ENCODE assay signal across 9 cellular contexts in genomic region chr2:53740170-53740569, GRCh38. TPM values are rescaled to one million over a fixed set of nuclear protein-coding genes. Genes with fewer than 3 reads are reported as not detected.
A peak's percentile ranks its signal among the peaks of the same experiment; 100 is the strongest.
DNase-seq lines count a peak whose midpoint lies in the region; ATAC-seq and TF ChIP-seq lines count a peak whose summit lies in the region.
"Had no signal": no experiment of that assay in that cellular context is flagged by ENCODE, and none has a peak within 500 bp of the region (broad histone marks: within the 10 kb centered on the region; RNA-seq: fewer than 3 reads in every experiment).

No MANE protein-coding gene starts in this region.

- H3K27ac ChIP-seq in ascending aorta: no peak overlapping the region

- no peak for ATAC-seq in memory B cell (ENCODE audit: low read depth)
- ATAC-seq in GM19035 (IDR thresholded peaks at IDR 0.05; ENCODE audit: unreplicated experiment): no peak
- ATAC-seq in HG03108 (IDR thresholded peaks at IDR 0.05; ENCODE audit: unreplicated experiment): no peak
- ATAC-seq in HG03045 (IDR thresholded peaks at IDR 0.05; ENCODE audit: unreplicated experiment): no peak

- H3K27me3 Mint-ChIP-seq in memory B cell: no peaks in the 10 kb centered on the region
- H3K27me3 Mint-ChIP-seq: activated naive CD8-positive, alpha-beta T cell had no signal

- peaks cover 5 to 19% of the 10 kb centered on the region in 2 donors for H3K4me1 ChIP-seq in ascending aorta

- H3K4me3 Mint-ChIP-seq in memory B cell: no peak overlapping the region
- H3K4me3 Mint-ChIP-seq: activated naive CD8-positive, alpha-beta T cell had no signal

- no peaks in the 10 kb centered on the region for H3K9me3 ChIP-seq in ascending aorta

- H3K36me3 ChIP-seq in ascending aorta: no peaks in the 10 kb centered on the region

- H3K4me3 ChIP-seq in LNCaP clone FGC (ENCODE audit: low read depth, low read length): no peak overlapping the region
- H3K4me3 ChIP-seq in ascending aorta: no peak overlapping the region

- H3K4me1 Mint-ChIP-seq in memory B cell: peaks cover 10% of the 10 kb centered on the region

- peak overlapping the region; percentile 36 for H3K27ac Mint-ChIP-seq in memory B cell
- H3K27ac Mint-ChIP-seq: activated naive CD8-positive, alpha-beta T cell had no signal

- DNase-seq in DMS153 treated with DMSO at 0.1 percent for 48 hours (lab: John Stamatoyannopoulos, UW; ENCODE audit: unreplicated experiment): peak; percentile 7
- no peak for DNase-seq in LNCaP clone FGC (ENCODE audit: low read depth)
- DNase-seq in ascending aorta (ENCODE audit: low spot score in 2 of 2): no peak
- no peak for DNase-seq in memory B cell (ENCODE audit: low spot score in 2 of 2)
- DNase-seq in NK-92 treated with Interleukin-12 subunit alpha and Interleukin-12 subunit beta, amount 100 ng/mL, for 24 hours (lab: John Stamatoyannopoulos, UW): no peak

- intact Hi-C loops in ascending aorta (cut with DNase I): loop anchor here (5.0 to 10.0 kb wide), 2 partner anchors 243 to 1745 kb away; no protein-coding TSS in a partner anchor

- no peaks in the 10 kb centered on the region for H3K9me3 Mint-ChIP-seq in memory B cell

- peaks cover 25% of the 10 kb centered on the region for H3K36me3 Mint-ChIP-seq in memory B cell

- TF ChIP-seq CTCF in LNCaP clone FGC (IDR thresholded peaks at IDR 0.05; ENCODE audit: control insufficient read depth, extremely low read depth, insufficient read depth) (peak; percentile 42), ascending aorta (IDR thresholded peaks at IDR 0.05) (peak in 2 of 3 experiments; percentile 34 to 53)

- H3K27me3 ChIP-seq in ascending aorta: no peaks in the 10 kb centered on the region

RNA-seq across cellular contexts. Expression of gene CHAC2, which starts 27.4 kb away (rescaled TPM):
- not detected for total RNA-seq in ascending aorta

RNA-seq across cellular contexts. Expression of gene ASB3, which starts 46.6 kb away (rescaled TPM):
- total RNA-seq in ascending aorta: 3.4 TPM

RNA-seq across cellular contexts. Expression of gene ERLEC1, which starts 46.7 kb away (rescaled TPM):
- 150 TPM for total RNA-seq in ascending aorta
